8 cellular contexts compared by ENCODE assay signal in the genomic region with DNA sequence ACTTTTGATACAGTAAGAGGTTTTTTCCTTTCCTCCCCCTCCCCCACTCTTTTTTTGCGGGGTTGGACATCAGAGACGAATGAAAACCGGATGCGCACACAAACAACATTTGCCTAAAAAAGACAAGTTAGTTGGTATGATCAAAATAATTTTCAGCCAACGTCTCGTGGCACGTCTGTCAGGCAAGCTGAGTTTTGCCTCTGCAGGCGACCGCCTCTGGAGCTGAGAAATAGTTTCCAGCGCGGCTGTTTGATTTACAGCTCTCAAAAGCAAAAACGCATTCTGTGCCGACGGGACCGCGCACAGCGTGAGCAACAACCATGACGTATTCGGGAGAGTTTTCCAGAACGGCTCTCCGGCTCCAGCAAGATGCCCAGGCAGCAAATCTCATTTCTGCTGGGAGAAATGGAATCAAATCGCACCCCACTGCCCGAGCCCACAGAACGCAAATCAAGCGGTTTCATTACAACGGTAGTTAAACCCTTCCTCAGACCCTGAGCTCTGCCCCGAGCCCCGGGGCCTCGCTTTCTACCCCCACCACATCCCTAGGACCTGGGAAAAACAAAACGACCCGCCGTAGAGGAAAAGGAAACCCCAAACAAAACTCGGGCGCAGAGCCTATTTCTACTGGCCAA. TPM values are rescaled to one million over a fixed set of nuclear protein-coding genes. Genes with fewer than 3 reads are reported as not detected.
DNase-seq lines count a peak whose midpoint lies in the region; ATAC-seq, FAIRE-seq and TF ChIP-seq lines count a peak whose summit lies in the region.

No MANE protein-coding gene starts in this region.

- H3K27ac Mint-ChIP-seq in CD4-positive, alpha-beta T cell, result no peak overlapping the region

- peaks cover 7% of the 10 kb centered on the region; the same call in 1 of the 2 replicates for H3K79me2 ChIP-seq in Loucy (ENCODE audit: insufficient read depth, low read length)

- no peaks in the 10 kb centered on the region for H3K36me3 Mint-ChIP-seq in CD4-positive, alpha-beta T cell (ENCODE audit: low read depth)

- peak overlapping the region; percentile 95 for H3K27ac ChIP-seq in CD4-positive, alpha-beta T cell (ENCODE audit: low read depth, low read length)
- peak overlapping the region; percentile 99 to 100 for H3K27ac ChIP-seq in kidney (ENCODE audit: low read depth in 2 of 2, low read length in 2 of 2)

- peak; percentile 22 for ATAC-seq in CD4-positive, alpha-beta T cell (ENCODE audit: poor library complexity)
- ATAC-seq in GM21447 (IDR thresholded peaks at IDR 0.05; ENCODE audit: unreplicated experiment), result peak; percentile 1

- CTCF ChIA-PET in CD4-positive, alpha-beta T cell (lab: Charles Lee), result interaction anchor here (0.9 to 9.5 kb wide), 5 partner anchors 14 to 314 kb away, joined by 3 to 66 read pairs (median 5); a partner anchor contains a TSS

- no peak overlapping the region for H3K4me3 Mint-ChIP-seq in CD4-positive, alpha-beta T cell

- no peaks in the 10 kb centered on the region for H3K9me2 ChIP-seq in Loucy (replicated peaks; ENCODE audit: low read depth, low read length)

- no peak for TF ChIP-seq CTCF in CD4-positive, alpha-beta T cell (IDR thresholded peaks at IDR 0.05)
- TF ChIP-seq CTCF in Loucy (conservative IDR thresholded peaks at IDR 0.05; ENCODE audit: low read length) (no peak), cardiac fibroblast (IDR thresholded peaks at IDR 0.05; ENCODE audit: low read depth, low read length) (no peak), kidney (IDR thresholded peaks at IDR 0.05; ENCODE audit: borderline replicate concordance, extremely low read depth, insufficient read depth) (no peak)

- H3K9ac ChIP-seq in Loucy (ENCODE audit: low read depth, low read length, poor library complexity, severe bottlenecking), result peak overlapping the region; percentile 89
- H3K9ac ChIP-seq in kidney (ENCODE audit: low read length in 2 of 2), result peak overlapping the region; percentile 99 to 100

- DNase-seq in CD4-positive, alpha-beta T cell, result peak; percentile 51 to 71 (median 61)
- DNase-seq in T-helper 9 cell (peak; percentile 49), cardiac fibroblast (ENCODE audit: low read depth in 2 of 2) (peak; percentile 86 to 88), kidney (peak; percentile 86), iPS-NIHi7 (ENCODE audit: extremely low spot score) (no peak)
- DNase-seq in stimulated activated CD4-positive, alpha-beta T cell treated with anti-CD3 and anti-CD28 coated beads, Interleukin-15, amount 100 ng/mL, for 48 hours (ENCODE audit: low read depth in 2 of 2), result peak; percentile 59 to 62

- intact Hi-C loops in CD4-positive, alpha-beta T cell (cut with DNase I, micrococcal nuclease), result loop anchor here (1.0 to 10.0 kb wide), 5 partner anchors 14 to 862 kb away; a partner anchor contains a TSS
- intact Hi-C loops in kidney (cut with DNase I), result no loop called here

- peaks cover 23% of the 10 kb centered on the region for H3K4me1 Mint-ChIP-seq in CD4-positive, alpha-beta T cell (ENCODE audit: low read depth)

- H3K27me3 ChIP-seq in CD4-positive, alpha-beta T cell (ENCODE audit: control insufficient read depth, insufficient read depth, low read length), result no peaks in the 10 kb centered on the region
- H3K27me3 ChIP-seq in Loucy (ENCODE audit: insufficient read depth, low read length, poor library complexity, severe bottlenecking), result no peaks in the 10 kb centered on the region

- POLR2A ChIA-PET in CD4-positive, alpha-beta T cell (lab: Charles Lee), result interaction anchor here (0.6 to 7.6 kb wide), 22 partner anchors 9 to 1558 kb away, joined by 3 to 423 read pairs (median 5); a partner anchor contains a TSS

- H3K27me3 Mint-ChIP-seq in CD4-positive, alpha-beta T cell, result no peaks in the 10 kb centered on the region

- peak overlapping the region; percentile 95 for H2AFZ ChIP-seq in Loucy (ENCODE audit: low read length)

- no peak for FAIRE-seq in kidney (lab: Jason Lieb, UNC)

- H3F3A ChIP-seq in Loucy (ENCODE audit: low read depth), result no peaks in the 10 kb centered on the region

- H3K4me1 ChIP-seq in Loucy (ENCODE audit: insufficient read depth, low read length, poor library complexity, severe bottlenecking) (peaks cover 22% of the 10 kb centered on the region), kidney (ENCODE audit: control insufficient read depth in 1 of 2, insufficient read depth in 1 of 2, low read depth in 1 of 2, low read length in 2 of 2) (peaks cover 11 to 15% of the 10 kb centered on the region in 2 donors)

- H3K4me3 ChIP-seq in Loucy (ENCODE audit: low read length, poor library complexity, severe bottlenecking) (peak overlapping the region; percentile 83), cardiac fibroblast (replicated peaks in 1 of 2; ENCODE audit: low read depth in 2 of 2, low read length in 2 of 2) (peak overlapping the region; percentile 56 to 62), kidney (ENCODE audit: low read length in 2 of 2) (peak overlapping the region; percentile 88 to 89)

- no peaks in the 10 kb centered on the region for H3K9me3 Mint-ChIP-seq in CD4-positive, alpha-beta T cell

- H3K36me3 ChIP-seq in Loucy (ENCODE audit: insufficient read depth, low read length), result no peaks in the 10 kb centered on the region
- H3K36me3 ChIP-seq in kidney (ENCODE audit: control insufficient read depth in 1 of 2, insufficient read depth in 2 of 2, low read length in 2 of 2), result no peaks in the 10 kb centered on the region

- peak overlapping the region; percentile 78 for H3K4me2 ChIP-seq in Loucy (ENCODE audit: low read depth, low read length, poor library complexity, severe bottlenecking)

- no peaks in the 10 kb centered on the region for H4K20me1 ChIP-seq in Loucy (ENCODE audit: insufficient read depth, low read length, poor library complexity, severe bottlenecking)

- H3K9me3 ChIP-seq in CD4-positive, alpha-beta T cell (ENCODE audit: control insufficient read depth, low read length), result no peaks in the 10 kb centered on the region
- H3K9me3 ChIP-seq in Loucy (ENCODE audit: insufficient read depth, low read depth, low read length) (no peaks in the 10 kb centered on the region), kidney (ENCODE audit: control insufficient read depth in 1 of 2, low read length in 2 of 2) (no peaks in the 10 kb centered on the region)

RNA-seq across cellular contexts. Expression of a gene that starts 14.2 kb away (rescaled TPM):
- total RNA-seq in CD4-positive, alpha-beta T cell, result 100 to 1,000 TPM; 960 to 975 TPM
- total RNA-seq in kidney, result 328 TPM
- polyA plus RNA-seq in kidney (ENCODE audit: insufficient read depth, low read depth, low replicate concordance), result 469 TPM

RNA-seq across cellular contexts. Expression of a gene that starts 50.9 kb away (rescaled TPM):
- total RNA-seq in CD4-positive, alpha-beta T cell, result 10 to 100 TPM; 17.5 to 17.9 TPM
- total RNA-seq in kidney, result 27.9 TPM
- 7.0 TPM for polyA plus RNA-seq in kidney (ENCODE audit: insufficient read depth, low read depth, low replicate concordance)
